In genomic region chr3:136326316-136326715, GRCh38 we compare ENCODE assay signal across 8 cellular contexts.
"Had no signal": no experiment of that assay in that cellular context is flagged by ENCODE, and none has a peak within 500 bp of the region (broad histone marks: within the 10 kb centered on the region; RNA-seq: fewer than 3 reads in every experiment).

No MANE protein-coding gene starts in this region.

- H3K27ac Mint-ChIP-seq: GM23338, HFFc6 had no signal

- ATAC-seq: GM23338, HCT116 had no signal

- H3K4me1 Mint-ChIP-seq: GM23338, H9 had no signal

- DNase-seq: GM23248, GOT3, H7, H9, HCEC 1CT, HFFc6 had no signal

- H3K4me3 Mint-ChIP-seq: GM23338, H9, HFFc6 had no signal
